ENCODE assay signal across 25 cellular contexts in genomic region chr3:8900065-8900464, GRCh38.
DNase-seq lines count a peak whose midpoint lies in the region; ATAC-seq and TF ChIP-seq lines count a peak whose summit lies in the region.
"Had no signal": no experiment of that assay in that cellular context is flagged by ENCODE, and none has a peak within 500 bp of the region (broad histone marks: within the 10 kb centered on the region; RNA-seq: fewer than 3 reads in every experiment).

No MANE protein-coding gene starts in this region.

- no peaks in the 10 kb centered on the region for H3K9me3 ChIP-seq in AG04450 (ENCODE audit: control insufficient read depth, insufficient read depth, low read length)
- H3K9me3 ChIP-seq in CD4-positive, alpha-beta T cell (ENCODE audit: control insufficient read depth, low read length), result no peaks in the 10 kb centered on the region
- H3K9me3 ChIP-seq: colonic mucosa, esophagus muscularis mucosa, MG63 had no signal

- no peak overlapping the region for H3K27ac ChIP-seq in AG04450 (ENCODE audit: low read depth, low read length)
- no peak overlapping the region for H3K27ac ChIP-seq in foreskin keratinocyte
- H3K27ac ChIP-seq in CD4-positive, alpha-beta T cell (ENCODE audit: low read depth, low read length), result no peak overlapping the region
- H3K27ac ChIP-seq: colonic mucosa, esophagus muscularis mucosa had no signal

- no peaks in the 10 kb centered on the region for H3K4me1 ChIP-seq in foreskin keratinocyte
- H3K4me1 ChIP-seq: colonic mucosa, esophagus muscularis mucosa had no signal

- intact Hi-C loops in CD4-positive, alpha-beta T cell (cut with DNase I, micrococcal nuclease), result no loop called here

- DNase-seq in AG04450 (ENCODE audit: low read depth, low spot score) (peak; percentile 29), GM03348 (ENCODE audit: low spot score) (peak; percentile 16), foreskin keratinocyte (no peak), foreskin melanocyte (no peak)
- no peak for DNase-seq in stimulated activated CD4-positive, alpha-beta T cell treated with anti-CD3 and anti-CD28 coated beads, Interleukin-15, amount 100 ng/mL, for 24 hours
- no peak for DNase-seq in CD4-positive, alpha-beta T cell
- no peak for DNase-seq in activated T-cell treated with anti-CD3 and anti-CD28 coated beads, Interleukin-2, amount 50 U/mL, for 1 hour
- DNase-seq: activated effector memory CD4-positive, alpha-beta T cell treated with Interleukin-2 at 50 U/mL for 16 hours; colonic mucosa; DMS53; effector memory CD8-positive, alpha-beta T cell; head of caudate nucleus; MG63; midbrain; NCI-H146; NCI-H2171 treated with DMSO at 0.1 percent for 48 hours; NCI-H524 treated with DMSO at 0.1 percent for 48 hours; nephron progenitor cell; stimulated activated naive B cell treated with anti-CD40 and anti-IgM and Interleukin-4, amounts not matched to agents 10 μg/mL and 1 μg/mL and 100 μg/mL, for 72 hours; T-helper 2 cell had no signal

- POLR2A ChIA-PET in AG04450 (lab: Yijun Ruan, JAX), result interaction anchor here (1.0 to 1.5 kb wide), 2 partner anchors 12 to 131 kb away, joined by 3 read pairs; partner anchors contain the start of gene OXTR
- POLR2A ChIA-PET in CD4-positive, alpha-beta T cell (lab: Charles Lee), result no interaction called here

- H3K4me1 Mint-ChIP-seq in CD4-positive, alpha-beta T cell (ENCODE audit: low read depth), result no peaks in the 10 kb centered on the region
- H3K4me1 Mint-ChIP-seq: stimulated activated naive B cell treated with anti-CD40 and anti-IgM and Interleukin-4, amounts not matched to agents 10 μg/mL and 1 μg/mL and 100 μg/mL, for 72 hours had no signal

- H3K36me3 Mint-ChIP-seq in CD4-positive, alpha-beta T cell (ENCODE audit: low read depth), result peaks cover 70% of the 10 kb centered on the region

- H3K27me3 ChIP-seq in AG04450 (ENCODE audit: control insufficient read depth, insufficient read depth, low read length), result no peaks in the 10 kb centered on the region
- H3K27me3 ChIP-seq in foreskin keratinocyte, result no peaks in the 10 kb centered on the region
- H3K27me3 ChIP-seq in CD4-positive, alpha-beta T cell (ENCODE audit: control insufficient read depth, insufficient read depth, low read length), result no peaks in the 10 kb centered on the region
- H3K27me3 ChIP-seq: colonic mucosa, esophagus muscularis mucosa, MG63 had no signal

- H3K27me3 Mint-ChIP-seq in CD4-positive, alpha-beta T cell, result no peaks in the 10 kb centered on the region
- H3K27me3 Mint-ChIP-seq: effector memory CD8-positive, alpha-beta T cell; progenitor cell of endocrine pancreas; stimulated activated naive B cell treated with anti-CD40 and anti-IgM and Interleukin-4, amounts not matched to agents 10 μg/mL and 1 μg/mL and 100 μg/mL, for 72 hours had no signal

- H3K27ac Mint-ChIP-seq in CD4-positive, alpha-beta T cell, result no peak overlapping the region
- H3K27ac Mint-ChIP-seq: effector memory CD8-positive, alpha-beta T cell; progenitor cell of endocrine pancreas; stimulated activated naive B cell treated with anti-CD40 and anti-IgM and Interleukin-4, amounts not matched to agents 10 μg/mL and 1 μg/mL and 100 μg/mL, for 72 hours had no signal

- H3K4me3 ChIP-seq in AG04450 (ENCODE audit: low read depth, low read length), result no peak overlapping the region
- H3K4me3 ChIP-seq: colonic mucosa, esophagus muscularis mucosa, MG63 had no signal

- CTCF ChIA-PET in AG04450 (lab: Charles Lee), result interaction anchor here (0.9 to 3.6 kb wide), 3 partner anchors 11 to 131 kb away, joined by 3 to 17 read pairs (median 7); partner anchors contain the start of gene OXTR
- CTCF ChIA-PET in CD4-positive, alpha-beta T cell (lab: Charles Lee), result interaction anchor here (1.3 kb wide), 1 partner anchor 17 kb away, joined by 4 read pairs; no protein-coding TSS in a partner anchor

- ATAC-seq in SK-N-SH treated with all-trans-retinoic acid at 6 μM for 48 hours, result peak; percentile 67
- ATAC-seq in foreskin keratinocyte, result no peak
- no peak for ATAC-seq in CD4-positive, alpha-beta T cell (ENCODE audit: poor library complexity)
- ATAC-seq: effector memory CD8-positive, alpha-beta T cell; HepG2; left lobe of liver; stimulated activated naive B cell treated with anti-CD40 and anti-IgM and Interleukin-4, amounts not matched to agents 10 μg/mL and 1 μg/mL and 100 μg/mL, for 72 hours had no signal

- TF ChIP-seq CTCF in AG04450 (IDR thresholded peaks at IDR 0.05; ENCODE audit: low read depth, low read length) (0 out of 2 replicates have a peak, but pooled peaks have one; percentile 22), foreskin keratinocyte (conservative IDR thresholded peaks at IDR 0.05) (peak; percentile 26)
- TF ChIP-seq CTCF in CD4-positive, alpha-beta T cell (IDR thresholded peaks at IDR 0.05), result no peak

- no peaks in the 10 kb centered on the region for H3K9me3 Mint-ChIP-seq in CD4-positive, alpha-beta T cell
- H3K9me3 Mint-ChIP-seq: effector memory CD8-positive, alpha-beta T cell; nephron progenitor cell; stimulated activated naive B cell treated with anti-CD40 and anti-IgM and Interleukin-4, amounts not matched to agents 10 μg/mL and 1 μg/mL and 100 μg/mL, for 72 hours had no signal

- H3K4me3 Mint-ChIP-seq in CD4-positive, alpha-beta T cell, result no peak overlapping the region
- H3K4me3 Mint-ChIP-seq: effector memory CD8-positive, alpha-beta T cell; nephron progenitor cell; stimulated activated naive B cell treated with anti-CD40 and anti-IgM and Interleukin-4, amounts not matched to agents 10 μg/mL and 1 μg/mL and 100 μg/mL, for 72 hours had no signal

TF ChIP-seq in SK-N-SH treated with all-trans-retinoic acid at 6 μM for 48 hours, 23 proteins besides CTCF, POLR2A, EP300 and RAD21 (continues in another document):
- TF ChIP-seq CSRNP3 (CRISPR knock-in tag; IDR thresholded peaks at IDR 0.05) (no peak), ZFP3 (CRISPR knock-in tag; IDR thresholded peaks at IDR 0.05) (no peak), RARB (CRISPR knock-in tag; IDR thresholded peaks at IDR 0.05) (no peak), ZNF70 (CRISPR knock-in tag; IDR thresholded peaks at IDR 0.05) (no peak), SNAI2 (CRISPR knock-in tag; IDR thresholded peaks at IDR 0.05) (no peak), ARNTL (CRISPR knock-in tag; IDR thresholded peaks at IDR 0.05; ENCODE audit: borderline replicate concordance, low read depth) (no peak), TCF4 (CRISPR knock-in tag; IDR thresholded peaks at IDR 0.05; ENCODE audit: borderline replicate concordance) (no peak), CREB5 (CRISPR knock-in tag; IDR thresholded peaks at IDR 0.05; ENCODE audit: low read depth) (no peak), ZC3H10 (CRISPR knock-in tag; IDR thresholded peaks at IDR 0.05) (no peak), CSDC2 (CRISPR knock-in tag; IDR thresholded peaks at IDR 0.05) (no peak), POU6F1 (CRISPR knock-in tag; IDR thresholded peaks at IDR 0.05; ENCODE audit: borderline replicate concordance, low read depth) (no peak), ZNF565 (CRISPR knock-in tag; conservative IDR thresholded peaks at IDR 0.05; ENCODE audit: low read depth) (no peak), PPARA (CRISPR knock-in tag; IDR thresholded peaks at IDR 0.05; ENCODE audit: borderline replicate concordance) (no peak), ESRRG (CRISPR knock-in tag; IDR thresholded peaks at IDR 0.05) (no peak)

Comparison
In these comparisons a context has a peak if more than half of its experiments do, and no peak if none do; other contexts are left out.
1. DNase-seq: peak in AG04450 (single experiment) and GM03348 (single experiment); none in foreskin keratinocyte (0 of 2), foreskin melanocyte (single experiment), stimulated activated CD4-positive, alpha-beta T cell treated with anti-CD3 and anti-CD28 coated beads, Interleukin-15, amount 100 ng/mL, for 24 hours (single experiment), CD4-positive, alpha-beta T cell (0 of 10) and activated T-cell treated with anti-CD3 and anti-CD28 coated beads, Interleukin-2, amount 50 U/mL, for 1 hour (single experiment).